Comparison of ENCODE assay signal across 14 cellular contexts in the genomic region with DNA sequence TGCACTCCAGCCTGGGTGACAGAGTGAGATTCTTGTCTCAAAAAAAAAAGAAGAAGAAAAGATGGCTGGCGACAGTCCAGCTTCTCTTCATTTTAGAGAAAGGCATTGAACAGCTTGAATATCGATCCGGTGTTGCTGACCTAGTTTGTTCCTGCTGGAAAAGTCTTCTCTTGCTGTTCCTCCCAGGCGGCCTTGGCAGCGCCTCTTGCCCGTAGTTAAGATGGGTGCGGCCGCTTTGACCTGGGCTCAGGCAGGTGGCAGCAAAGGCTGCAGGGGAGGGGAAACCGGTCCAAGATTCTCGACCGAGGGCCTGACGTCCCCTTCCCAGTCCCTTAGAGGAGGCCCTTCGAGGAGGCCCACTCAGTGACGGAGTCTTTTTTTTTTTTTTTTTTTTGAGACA. TPM values are rescaled to one million over a fixed set of nuclear protein-coding genes. Genes with fewer than 3 reads are reported as not detected.
DNase-seq lines count a peak whose midpoint lies in the region; ATAC-seq, FAIRE-seq and TF ChIP-seq lines count a peak whose summit lies in the region.
"Had no signal": no experiment of that assay in that cellular context is flagged by ENCODE, and none has a peak within 500 bp of the region (broad histone marks: within the 10 kb centered on the region; RNA-seq: fewer than 3 reads in every experiment).

No MANE protein-coding gene starts in this region.

- H3K27ac Mint-ChIP-seq in activated naive CD8-positive, alpha-beta T cell treated with anti-CD3 and anti-CD28 coated beads, Interleukin-2, amount 50 U/mL, for 24 hours: no peak overlapping the region
- H3K27ac Mint-ChIP-seq in naive thymus-derived CD4-positive, alpha-beta T cell: peak overlapping the region in 6 of 9 donors; percentile 52 to 92 (median 81)
- H3K27ac Mint-ChIP-seq in nephron progenitor cell: no peak overlapping the region

- ATAC-seq in A549 (no peak), HG03457 (IDR thresholded peaks at IDR 0.05; ENCODE audit: unreplicated experiment) (no peak), GM18909 (IDR thresholded peaks at IDR 0.05; ENCODE audit: poor library complexity, unreplicated experiment) (no peak), GM19035 (IDR thresholded peaks at IDR 0.05; ENCODE audit: unreplicated experiment) (no peak)
- no peak for ATAC-seq in activated naive CD8-positive, alpha-beta T cell treated with anti-CD3 and anti-CD28 coated beads, Interleukin-2, amount 50 U/mL, for 24 hours
- no peak for ATAC-seq in naive thymus-derived CD4-positive, alpha-beta T cell

- H3K27me3 ChIP-seq in naive thymus-derived CD4-positive, alpha-beta T cell (ENCODE audit: control insufficient read depth in 2 of 2, insufficient read depth in 2 of 2, low read length in 2 of 2): no peaks in the 10 kb centered on the region
- H3K27me3 ChIP-seq: thyroid gland had no signal

- peaks cover 4% of the 10 kb centered on the region for H3K27me3 Mint-ChIP-seq in activated naive CD8-positive, alpha-beta T cell treated with anti-CD3 and anti-CD28 coated beads, Interleukin-2, amount 50 U/mL, for 24 hours
- H3K27me3 Mint-ChIP-seq in naive thymus-derived CD4-positive, alpha-beta T cell: no peaks in the 10 kb centered on the region
- H3K27me3 Mint-ChIP-seq in nephron progenitor cell (ENCODE audit: low read depth, poor library complexity): peaks cover 27% of the 10 kb centered on the region

- DNase-seq in A549 (ENCODE audit: low read depth in 1 of 2, low spot score in 1 of 2): no peak
- DNase-seq in DMS53 (lab: John Stamatoyannopoulos, UW): peak; percentile 43
- no peak for DNase-seq in activated naive CD8-positive, alpha-beta T cell treated with anti-CD3 and anti-CD28 coated beads, Interleukin-2, amount 50 U/mL, for 24 hours
- DNase-seq in naive thymus-derived CD4-positive, alpha-beta T cell: no peak
- DNase-seq in nephron progenitor cell: no peak
- DNase-seq: activated CD4-positive, alpha-beta T cell treated with anti-CD3 and anti-CD28 coated beads, Interleukin-2, amount 50 U/mL, for 1 hour; NCI-H1092; NCI-H524; stimulated activated CD4-positive, alpha-beta T cell treated with anti-CD3 and anti-CD28 coated beads, Interleukin-4, amount 100 ng/mL, for 1 hour had no signal

- no peak for TF ChIP-seq EP300 in A549 (IDR thresholded peaks at IDR 0.05)

- TF ChIP-seq RAD21 in A549 (conservative IDR thresholded peaks at IDR 0.05 in 1 of 2, IDR thresholded peaks at IDR 0.05 in 1 of 2): no peak

- intact Hi-C loops in naive thymus-derived CD4-positive, alpha-beta T cell (cut with micrococcal nuclease): no loop called here

- peak overlapping the region; percentile 75; the same call in 2 of the 3 replicates for H3K4me2 ChIP-seq in A549

- peaks cover 28% of the 10 kb centered on the region for H3K4me1 Mint-ChIP-seq in activated naive CD8-positive, alpha-beta T cell treated with anti-CD3 and anti-CD28 coated beads, Interleukin-2, amount 50 U/mL, for 24 hours
- peaks cover 14 to 44% (median 30%) of the 10 kb centered on the region in 7 donors for H3K4me1 Mint-ChIP-seq in naive thymus-derived CD4-positive, alpha-beta T cell
- peaks cover 42% of the 10 kb centered on the region for H3K4me1 Mint-ChIP-seq in nephron progenitor cell

- H3K4me3 ChIP-seq in A549: no peak overlapping the region
- H3K4me3 ChIP-seq in naive thymus-derived CD4-positive, alpha-beta T cell (ENCODE audit: low read length): no peak overlapping the region

- POLR2A ChIA-PET in A549 (lab: Yijun Ruan, JAX): interaction anchor here (1.4 kb wide), 1 partner anchor 117 kb away, joined by 6 read pairs; the partner anchor contains the start of gene SEPHS2
- POLR2A ChIA-PET in naive thymus-derived CD4-positive, alpha-beta T cell (lab: Charles Lee): interaction anchor here (0.6 to 7.6 kb wide), 9 partner anchors 9 to 338 kb away, joined by 3 to 149 read pairs (median 5); partner anchors contain the start of genes DCTPP1, PRR14, ZNF688 and ZNF747

- peaks cover 0 to 5% (median 0%) of the 10 kb centered on the region in 3 experiments for H3K36me3 ChIP-seq in naive thymus-derived CD4-positive, alpha-beta T cell (ENCODE audit: control insufficient read depth in 2 of 3, insufficient read depth in 3 of 3, low read length in 3 of 3)
- H3K36me3 ChIP-seq: thyroid gland had no signal

- no peaks in the 10 kb centered on the region for H3K36me3 Mint-ChIP-seq in activated naive CD8-positive, alpha-beta T cell treated with anti-CD3 and anti-CD28 coated beads, Interleukin-2, amount 50 U/mL, for 24 hours (ENCODE audit: low read depth)
- H3K36me3 Mint-ChIP-seq in naive thymus-derived CD4-positive, alpha-beta T cell: no peaks in the 10 kb centered on the region
- H3K36me3 Mint-ChIP-seq in nephron progenitor cell (ENCODE audit: low read depth): no peaks in the 10 kb centered on the region

- no peak for FAIRE-seq in A549 (lab: Jason Lieb, UNC)
- FAIRE-seq: astrocyte had no signal

- peak overlapping the region in 1 of 2 experiments; percentile 75; a peak in 3 of 6 replicates for H3K27ac ChIP-seq in A549
- H3K27ac ChIP-seq in naive thymus-derived CD4-positive, alpha-beta T cell (ENCODE audit: low read depth, low read length): peak overlapping the region; percentile 67

- H3K4me3 Mint-ChIP-seq in activated naive CD8-positive, alpha-beta T cell treated with anti-CD3 and anti-CD28 coated beads, Interleukin-2, amount 50 U/mL, for 24 hours: peak overlapping the region; percentile 76
- H3K4me3 Mint-ChIP-seq in naive thymus-derived CD4-positive, alpha-beta T cell: peak overlapping the region in 9 of 10 donors; percentile 77 to 87 (median 84)
- no peak overlapping the region for H3K4me3 Mint-ChIP-seq in nephron progenitor cell

- H3K9me3 Mint-ChIP-seq in activated naive CD8-positive, alpha-beta T cell treated with anti-CD3 and anti-CD28 coated beads, Interleukin-2, amount 50 U/mL, for 24 hours: no peaks in the 10 kb centered on the region
- H3K9me3 Mint-ChIP-seq in naive thymus-derived CD4-positive, alpha-beta T cell: peaks cover 0 to 2% (median 0%) of the 10 kb centered on the region in 11 donors
- no peaks in the 10 kb centered on the region for H3K9me3 Mint-ChIP-seq in nephron progenitor cell

- no peak for TF ChIP-seq CTCF in A549 (IDR thresholded peaks at IDR 0.05)
- no peak for TF ChIP-seq CTCF in nephron progenitor cell (IDR thresholded peaks at IDR 0.05)

- CTCF ChIA-PET in A549 (lab: Yijun Ruan, JAX): interaction anchor here (1.1 to 1.8 kb wide), 5 partner anchors 9 to 132 kb away, joined by 3 to 10 read pairs (median 3); partner anchors contain the start of genes DCTPP1 and ZNF688
- CTCF ChIA-PET in naive thymus-derived CD4-positive, alpha-beta T cell (lab: Charles Lee): no interaction called here

- H3K9me3 ChIP-seq in A549: no peaks in the 10 kb centered on the region
- H3K9me3 ChIP-seq in naive thymus-derived CD4-positive, alpha-beta T cell (ENCODE audit: control insufficient read depth in 2 of 3, low read length in 3 of 3): no peaks in the 10 kb centered on the region
- H3K9me3 ChIP-seq: thyroid gland had no signal

- no peak for TF ChIP-seq POLR2A in A549 (IDR thresholded peaks at IDR 0.05; ENCODE audit: low read length)

- peaks cover 3% of the 10 kb centered on the region; the same call in 2 of the 3 replicates for H3K4me1 ChIP-seq in A549
- H3K4me1 ChIP-seq in naive thymus-derived CD4-positive, alpha-beta T cell (ENCODE audit: control insufficient read depth in 2 of 2, insufficient read depth in 2 of 2, low read length in 2 of 2): peaks cover 5 to 10% of the 10 kb centered on the region in 2 donors

- WGBS in A549 (ENCODE audit: missing lambda C conversion rate): 93% methylated on average over 14 of the region's 14 CpGs

RNA-seq across cellular contexts. Expression of gene ZNF764, which starts 3.8 kb away (rescaled TPM):
- 2.9 and 3.0 TPM in 2 replicates for polyA plus RNA-seq in A549 (2011; rRNA removed)
- 3.6 and 4.5 TPM in 2 replicates for polyA plus RNA-seq in A549 (2012; cell fraction: cytosol; rRNA removed)
- polyA plus RNA-seq in A549 (2012; cell fraction: nucleus; rRNA removed): 5.7 and 6.5 TPM in 2 replicates
- polyA plus RNA-seq in A549 (2017; fragmentation: RNase III; extraction: RNeasy Plus Mini Kit Qiagen cat#74134 plus additional on column Dnase treatment): 3.5 to 4.0 TPM (median 4.0 TPM) in 3 replicates
- 2.0 and 3.1 TPM in 2 replicates for polyA minus RNA-seq in A549 (2011; rRNA and poly(A)+ RNA removed)
- total RNA-seq in naive thymus-derived CD4-positive, alpha-beta T cell: 10 to 100 TPM; 11.9 to 20.9 (median 19.3) TPM
- 1 to 10 TPM; 4.5 to 6.8 TPM for polyA plus RNA-seq in naive thymus-derived CD4-positive, alpha-beta T cell

RNA-seq across cellular contexts. Expression of gene ZNF688, which starts 9.5 kb away (rescaled TPM):
- polyA plus RNA-seq in A549 (2011; rRNA removed) (4.8 and 6.7 TPM in 2 replicates), A549 (2017; fragmentation: RNase III; extraction: RNeasy Plus Mini Kit Qiagen cat#74134 plus additional on column Dnase treatment) (4.6 to 5.4 TPM (median 4.8 TPM) in 3 replicates)
- polyA plus RNA-seq in A549 (2012; cell fraction: cytosol; rRNA removed): 5.1 and 5.6 TPM in 2 replicates
- 3.5 and 4.5 TPM in 2 replicates for polyA plus RNA-seq in A549 (2012; cell fraction: nucleus; rRNA removed)
- 1.6 and 2.4 TPM in 2 replicates for polyA minus RNA-seq in A549 (2011; rRNA and poly(A)+ RNA removed)
- total RNA-seq in naive thymus-derived CD4-positive, alpha-beta T cell: 10 to 100 TPM in 4 of 5 experiments, 1 to 10 TPM in 1; 8.8 to 24.3 (median 16.3) TPM
- 10 to 100 TPM; 29.7 to 33.2 TPM for polyA plus RNA-seq in naive thymus-derived CD4-positive, alpha-beta T cell

RNA-seq across cellular contexts. Expression of gene ZNF785, which starts 23.5 kb away (rescaled TPM):
- polyA plus RNA-seq in A549 (2011; rRNA removed) (not detected in 2 replicates), A549 (2017; fragmentation: RNase III; extraction: RNeasy Plus Mini Kit Qiagen cat#74134 plus additional on column Dnase treatment) (not detected in 3 replicates)
- not detected in 2 replicates for polyA plus RNA-seq in A549 (2012; cell fraction: cytosol; rRNA removed)
- polyA plus RNA-seq in A549 (2012; cell fraction: nucleus; rRNA removed): not detected in 2 replicates
- polyA minus RNA-seq in A549 (2011; rRNA and poly(A)+ RNA removed): not detected in 2 replicates
- total RNA-seq in naive thymus-derived CD4-positive, alpha-beta T cell: 10 to 100 TPM; 10.2 to 37.1 (median 21.4) TPM
- polyA plus RNA-seq in naive thymus-derived CD4-positive, alpha-beta T cell: 1 to 10 TPM; 2.6 to 4.4 TPM

RNA-seq across cellular contexts. Expression of gene ZNF747, which starts 27.4 kb away (rescaled TPM):
- polyA plus RNA-seq in A549 (2011; rRNA removed) (4.8 and 5.2 TPM in 2 replicates), A549 (2017; fragmentation: RNase III; extraction: RNeasy Plus Mini Kit Qiagen cat#74134 plus additional on column Dnase treatment) (3.6 to 5.0 TPM (median 4.6 TPM) in 3 replicates)
- 2.6 and 4.2 TPM in 2 replicates for polyA plus RNA-seq in A549 (2012; cell fraction: cytosol; rRNA removed)
- 3.0 and 3.8 TPM in 2 replicates for polyA plus RNA-seq in A549 (2012; cell fraction: nucleus; rRNA removed)
- 4.3 and 4.9 TPM in 2 replicates for polyA minus RNA-seq in A549 (2011; rRNA and poly(A)+ RNA removed)
- 10 to 100 TPM in 4 of 5 experiments, 1 to 10 TPM in 1; 9.1 to 17.4 (median 13.8) TPM for total RNA-seq in naive thymus-derived CD4-positive, alpha-beta T cell
- 10 to 100 TPM in 1 of 2 donors, 1 to 10 TPM in 1; 8.9 to 11.7 TPM for polyA plus RNA-seq in naive thymus-derived CD4-positive, alpha-beta T cell

RNA-seq across cellular contexts. Expression of gene ZNF768, which starts 35.7 kb away (rescaled TPM):
- 17.0 and 21.3 TPM in 2 replicates for polyA plus RNA-seq in A549 (2011; rRNA removed)
- polyA plus RNA-seq in A549 (2012; cell fraction: cytosol; rRNA removed): 24.5 and 43.7 TPM in 2 replicates
- 54.9 and 62.7 TPM in 2 replicates for polyA plus RNA-seq in A549 (2012; cell fraction: nucleus; rRNA removed)
- 27.3 to 33.6 TPM (median 31.3 TPM) in 3 replicates for polyA plus RNA-seq in A549 (2017; fragmentation: RNase III; extraction: RNeasy Plus Mini Kit Qiagen cat#74134 plus additional on column Dnase treatment)
- 11.0 and 11.3 TPM in 2 replicates for polyA minus RNA-seq in A549 (2011; rRNA and poly(A)+ RNA removed)
- 1 to 10 TPM; 6.0 to 8.5 (median 7.3) TPM for total RNA-seq in naive thymus-derived CD4-positive, alpha-beta T cell
- 1 to 10 TPM; 1.6 to 2.4 TPM for polyA plus RNA-seq in naive thymus-derived CD4-positive, alpha-beta T cell

Comparison
In these comparisons a context has a peak if more than half of its experiments do, and no peak if none do; other contexts are left out.
1. H3K27ac Mint-ChIP-seq: peak in naive thymus-derived CD4-positive, alpha-beta T cell (6 of 9); none in activated naive CD8-positive, alpha-beta T cell treated with anti-CD3 and anti-CD28 coated beads, Interleukin-2, amount 50 U/mL, for 24 hours (single experiment) and nephron progenitor cell (single experiment).